In genomic region chr22:31399211-31400022, GRCh38 we compare ENCODE assay signal across 8 cellular contexts. TPM values are rescaled to one million over a fixed set of nuclear protein-coding genes. Genes with fewer than 3 reads are reported as not detected.
A peak's percentile ranks its signal among the peaks of the same experiment; 100 is the strongest.
DNase-seq lines count a peak whose midpoint lies in the region; ATAC-seq and TF ChIP-seq lines count a peak whose summit lies in the region.

TSS of gene DRG1 (plus strand) at chr22:31399604. CDS start at chr22:31399684, 80 bp downstream.

- H3K36me3 Mint-ChIP-seq in activated T-cell treated with anti-CD3 and anti-CD28 coated beads, Interleukin-2, amount 50 U/mL, for 4 hours (ENCODE audit: insufficient read depth): peaks cover 14% of the 10 kb centered on the region

- H3K4me3 Mint-ChIP-seq in activated T-cell treated with anti-CD3 and anti-CD28 coated beads, Interleukin-2, amount 50 U/mL, for 4 hours: peak within 1 kb of the TSS; percentile 99

- H3K27me3 Mint-ChIP-seq in activated T-cell treated with anti-CD3 and anti-CD28 coated beads, Interleukin-2, amount 50 U/mL, for 4 hours (ENCODE audit: low read depth): no peaks in the 10 kb centered on the region

- H3K9me3 Mint-ChIP-seq in activated T-cell treated with anti-CD3 and anti-CD28 coated beads, Interleukin-2, amount 50 U/mL, for 4 hours: no peaks in the 10 kb centered on the region

- peaks cover 6 to 15% of the 10 kb centered on the region in 2 donors for H3K36me3 ChIP-seq in muscle layer of duodenum (ENCODE audit: control insufficient read depth in 1 of 2, insufficient read depth in 2 of 2, low read length in 2 of 2)

- peaks cover 21% of the 10 kb centered on the region for H3K4me1 Mint-ChIP-seq in activated T-cell treated with anti-CD3 and anti-CD28 coated beads, Interleukin-2, amount 50 U/mL, for 4 hours (ENCODE audit: low read depth)

- peaks cover 4 to 16% of the 10 kb centered on the region in 2 donors for H3K4me1 ChIP-seq in muscle layer of duodenum (ENCODE audit: control insufficient read depth in 1 of 2, insufficient read depth in 2 of 2, low read length in 2 of 2)

- peak within 1 kb of the TSS; percentile 88 for H3K27ac ChIP-seq in muscle layer of duodenum (ENCODE audit: low read length)

- ATAC-seq in GM21717 (IDR thresholded peaks at IDR 0.05; ENCODE audit: unreplicated experiment) (peak; percentile 79), esophagus mucosa (peak; percentile 99)
- ATAC-seq in activated T-cell treated with anti-CD3 and anti-CD28 coated beads, Interleukin-2, amount 50 U/mL, for 4 hours: peak; percentile 99 to 100

- H3K27me3 ChIP-seq in muscle layer of duodenum (ENCODE audit: low read depth, low read length): no peaks in the 10 kb centered on the region

- in situ Hi-C loops in KBM-7 (cut with MboI; ENCODE audit: low pct_unique_long_range_greater_than_20kb, low sequenced_read_pairs): no loop called here

- no peaks in the 10 kb centered on the region for H3K9me3 ChIP-seq in muscle layer of duodenum (ENCODE audit: control insufficient read depth in 1 of 2, low read length in 2 of 2)

- peak; percentile 90 for DNase-seq in DMS53 (lab: John Stamatoyannopoulos, UW)
- peak; percentile 96 for DNase-seq in KBM-7
- peak; percentile 96 for DNase-seq in activated T-cell treated with anti-CD3 and anti-CD28 coated beads, Interleukin-2, amount 50 U/mL, for 4 hours
- peak; percentile 92 to 96 for DNase-seq in stimulated activated CD8-positive, alpha-beta memory T cell treated with anti-CD3 and anti-CD28 coated beads, Interleukin-7, amount 100 ng/mL, for 4 hours (ENCODE audit: low read depth in 2 of 2)

- H3K4me3 ChIP-seq in muscle layer of duodenum (ENCODE audit: low read depth in 1 of 2, low read length in 2 of 2): peak within 1 kb of the TSS; percentile 96

TF ChIP-seq in PFSK-1, 5 proteins besides CTCF, POLR2A, EP300 and RAD21:
- no peak for TF ChIP-seq REST (IDR thresholded peaks at IDR 0.05; ENCODE audit: insufficient read depth in 1 of 2, low read depth in 2 of 2, low read length in 2 of 2)
- TF ChIP-seq FOXP2 (optimal IDR thresholded peaks at IDR 0.05; ENCODE audit: borderline replicate concordance, extremely low read depth, extremely low read length, insufficient read depth): peak; percentile 72
- no peak; the same call in 1 of the 2 replicates for TF ChIP-seq TAF1 (IDR thresholded peaks at IDR 0.05; ENCODE audit: borderline replicate concordance, insufficient read depth, low read length)
- 0 out of 2 replicates have a peak, but pooled peaks have one; percentile 32 for TF ChIP-seq SIN3A (IDR thresholded peaks at IDR 0.05; ENCODE audit: borderline replicate concordance, insufficient read depth, low read length)
- TF ChIP-seq POLR2AphosphoS5 (IDR thresholded peaks at IDR 0.05; ENCODE audit: low read depth, low read length): peak; percentile 98

RNA-seq across cellular contexts. Expression of gene DRG1, which starts in this region (rescaled TPM):
- polyA plus RNA-seq in PFSK-1 (2012; ENCODE audit: insufficient read length, low read depth): 172 TPM
- 100 to 1,000 TPM in 2 of 3 donors, 10 to 100 TPM in 1; 99.2 to 109 (median 106) TPM for total RNA-seq in activated T-cell treated with anti-CD3 and anti-CD28 coated beads, Interleukin-2, amount 50 U/mL, for 4 hours
- total RNA-seq in esophagus mucosa: 38.1 TPM

Comparison
In these comparisons a context has a peak if more than half of its experiments do, and no peak if none do; other contexts are left out.
1. Peak in every context shown above with its lines: DNase-seq, ATAC-seq, H3K4me3 ChIP-seq and H3K27ac ChIP-seq.